In genomic region chr12:69998922-69999321, GRCh38 we compare ENCODE assay signal across 17 cellular contexts.
DNase-seq lines count a peak whose midpoint lies in the region; ATAC-seq and TF ChIP-seq lines count a peak whose summit lies in the region.
"Had no signal": no experiment of that assay in that cellular context is flagged by ENCODE, and none has a peak within 500 bp of the region (broad histone marks: within the 10 kb centered on the region; RNA-seq: fewer than 3 reads in every experiment).

No MANE protein-coding gene starts in this region.

- H3K4me3 ChIP-seq in heart right ventricle = no peak overlapping the region
- H3K4me3 ChIP-seq: PC-9 had no signal

- no peaks in the 10 kb centered on the region for H3K27me3 ChIP-seq in heart right ventricle

- no peak overlapping the region for H3K27ac ChIP-seq in heart right ventricle
- H3K27ac ChIP-seq: PC-9 had no signal

- DNase-seq in HEK293T (ENCODE audit: extremely low spot score) = no peak
- peak; percentile 52 for DNase-seq in NCI-H146 (lab: John Stamatoyannopoulos, UW)
- DNase-seq in NCI-H774 (lab: John Stamatoyannopoulos, UW) = peak; percentile 82
- DNase-seq in left kidney (ENCODE audit: low read depth, low spot score) = peak; percentile 11
- DNase-seq in SHP77 treated with DMSO at 0.1 percent for 48 hours (lab: John Stamatoyannopoulos, UW) = no peak
- DNase-seq in mucosa of gallbladder (ENCODE audit: low spot score) = no peak
- DNase-seq in heart right ventricle = no peak
- DNase-seq: ACHN; AML-193; Caco-2; DMS153; IMR-90; NCI-H1092 treated with DMSO at 0.1 percent for 48 hours; NCI-H446 treated with DMSO at 0.1 percent for 48 hours; NK-92 treated with Interleukin-12 subunit alpha and Interleukin-12 subunit beta, amount 100 ng/mL, for 24 hours; PC-9; SW 1271 had no signal

- ATAC-seq in heart right ventricle = no peak

- intact Hi-C loops in heart right ventricle (cut with DNase I) = no loop called here

- no peaks in the 10 kb centered on the region for H3K9me3 ChIP-seq in heart right ventricle
- H3K9me3 ChIP-seq: Caco-2 had no signal

- no peaks in the 10 kb centered on the region for H3K36me3 ChIP-seq in heart right ventricle

- 96 to 97% methylated on average over 2 of the region's 2 CpGs for WGBS in heart right ventricle, 2 donors

- CTCF ChIA-PET in HEK293T (lab: Yijun Ruan, JAX) = interaction anchor here (0.7 kb wide), 1 partner anchor 19 kb away, joined by 3 read pairs; no protein-coding TSS in a partner anchor

- POLR2A ChIA-PET in HEK293T (lab: Yijun Ruan, JAX) = no interaction called here

- no peak for TF ChIP-seq CTCF in heart right ventricle (IDR thresholded peaks at IDR 0.05)

- peaks cover 0 to 16% (median 0%) of the 10 kb centered on the region in 9 donors for H3K4me1 ChIP-seq in heart right ventricle
- H3K4me1 ChIP-seq: Caco-2 had no signal

TF ChIP-seq in HEK293T, 16 proteins besides CTCF, POLR2A, EP300 and RAD21:
- TF ChIP-seq ARNT (IDR thresholded peaks at IDR 0.05) = no peak
- TF ChIP-seq PKNOX1 (IDR thresholded peaks at IDR 0.05) = 0 out of 2 replicates have a peak, but pooled peaks have one; percentile 7
TF ChIP-seq in HEK293T: peak in this region for 1.

Comparison
In these comparisons a context has a peak if more than half of its experiments do, and no peak if none do; other contexts are left out.
1. DNase-seq: peak in NCI-H146 (single experiment), NCI-H774 (single experiment) and left kidney (single experiment); none in HEK293T (single experiment), SHP77 treated with DMSO at 0.1 percent for 48 hours (single experiment), mucosa of gallbladder (single experiment) and heart right ventricle (0 of 2).